ENCODE assay signal across 11 cellular contexts in genomic region chr10:112461029-112461887, GRCh38. TPM values are rescaled to one million over a fixed set of nuclear protein-coding genes. Genes with fewer than 3 reads are reported as not detected.
DNase-seq lines count a peak whose midpoint lies in the region; ATAC-seq, FAIRE-seq and TF ChIP-seq lines count a peak whose summit lies in the region.
"Had no signal": no experiment of that assay in that cellular context is flagged by ENCODE, and none has a peak within 500 bp of the region (broad histone marks: within the 10 kb centered on the region; RNA-seq: fewer than 3 reads in every experiment).

No MANE protein-coding gene starts in this region.

- no peak overlapping the region for H3K4me2 ChIP-seq in hepatocyte

- peaks cover 60% of the 10 kb centered on the region for H3K36me3 Mint-ChIP-seq in activated T-cell treated with anti-CD3 and anti-CD28 coated beads, Interleukin-2, amount 50 U/mL, for 24 hours (ENCODE audit: low read depth)
- peaks cover 15 to 41% (median 22%) of the 10 kb centered on the region in 3 donors for H3K36me3 Mint-ChIP-seq in naive thymus-derived CD8-positive, alpha-beta T cell

- BruUV-seq in A673 (replicated peaks; lab: Mats Ljungman, UMichigan): no TSS peak

- H4K20me1 ChIP-seq in hepatocyte (ENCODE audit: insufficient read depth, poor library complexity, severe bottlenecking): no peaks in the 10 kb centered on the region

- no peak overlapping the region for H3K4me3 Mint-ChIP-seq in activated T-cell treated with anti-CD3 and anti-CD28 coated beads, Interleukin-2, amount 50 U/mL, for 24 hours
- H3K4me3 Mint-ChIP-seq in naive thymus-derived CD8-positive, alpha-beta T cell: no peak overlapping the region
- H3K4me3 Mint-ChIP-seq: T-helper 17 cell had no signal

- POLR2A ChIA-PET in A673 (lab: Charles Lee; ENCODE audit: low non-redundant PET): interaction anchor here (0.6 kb wide), 2 partner anchors 24 to 982 kb away, joined by 3 to 13 read pairs; no protein-coding TSS in a partner anchor
- POLR2A ChIA-PET in naive thymus-derived CD8-positive, alpha-beta T cell (lab: Charles Lee): no interaction called here

- H3K4me1 ChIP-seq in A673 (ENCODE audit: insufficient read depth, low read length, poor library complexity, severe bottlenecking) (no peaks in the 10 kb centered on the region), hepatocyte (ENCODE audit: insufficient read depth) (no peaks in the 10 kb centered on the region)
- H3K4me1 ChIP-seq: upper lobe of left lung had no signal

- CTCF ChIA-PET in A673 (lab: Charles Lee): no interaction called here

- DNase-seq in A673 (ENCODE audit: low spot score) (peak; percentile 62), GM12892 (ENCODE audit: insufficient read length) (no peak), fibroblast of pulmonary artery (ENCODE audit: low read depth) (peak; percentile 84), hepatocyte (ENCODE audit: low spot score) (no peak), NCI-H1092 (lab: John Stamatoyannopoulos, UW) (no peak)
- no peak for DNase-seq in activated T-cell treated with anti-CD3 and anti-CD28 coated beads, Interleukin-2, amount 50 U/mL, for 24 hours
- DNase-seq in naive thymus-derived CD8-positive, alpha-beta T cell: no peak
- no peak for DNase-seq in activated effector memory CD4-positive, alpha-beta T cell treated with Interleukin-2 at 50 U/mL for 16 hours
- DNase-seq: T-helper 17 cell, upper lobe of left lung had no signal

- peaks cover 8% of the 10 kb centered on the region for H3K79me2 ChIP-seq in hepatocyte

- intact Hi-C loops in A673 (cut with micrococcal nuclease; ENCODE audit: unreplicated experiment): no loop called here

- peaks cover 17% of the 10 kb centered on the region for H3K36me3 ChIP-seq in A673 (ENCODE audit: insufficient read depth, low read length, poor library complexity, severe bottlenecking)
- H3K36me3 ChIP-seq in hepatocyte (replicated peaks; ENCODE audit: insufficient read depth, low read depth): peaks cover 10% of the 10 kb centered on the region

- H3K27me3 ChIP-seq in A673 (replicated peaks; ENCODE audit: insufficient read depth, low read depth, low read length, poor library complexity) (no peaks in the 10 kb centered on the region), hepatocyte (no peaks in the 10 kb centered on the region)
- H3K27me3 ChIP-seq: upper lobe of left lung had no signal

- peak; percentile 33 for FAIRE-seq in GM12892 (lab: Jason Lieb, UNC)

- no peak overlapping the region for H2AFZ ChIP-seq in hepatocyte

- H3K4me3 ChIP-seq in A673 (ENCODE audit: low read depth, low read length, poor library complexity, severe bottlenecking) (no peak overlapping the region), fibroblast of pulmonary artery (replicated peaks; ENCODE audit: low read depth, low read length) (no peak overlapping the region), hepatocyte (no peak overlapping the region)
- H3K4me3 ChIP-seq: skin epidermis, upper lobe of left lung had no signal

- TF ChIP-seq POLR2A in GM12892 (IDR thresholded peaks at IDR 0.05; ENCODE audit: low read depth, low read length): no peak

- H3K27ac ChIP-seq in A673 (ENCODE audit: low read depth, low read length, poor library complexity, severe bottlenecking) (peak overlapping the region; percentile 81), hepatocyte (no peak overlapping the region)
- H3K27ac ChIP-seq: skin epidermis, upper lobe of left lung had no signal

- H3K9me3 ChIP-seq in A673 (ENCODE audit: low read depth, low read length, poor library complexity, severe bottlenecking) (no peaks in the 10 kb centered on the region), hepatocyte (ENCODE audit: low read depth) (no peaks in the 10 kb centered on the region)
- H3K9me3 ChIP-seq: upper lobe of left lung had no signal

- WGBS in hepatocyte (ENCODE audit: low lambda C conversion rate, missing lambda C conversion rate): 100% methylated on average over 4 of the region's 4 CpGs

- peaks cover 5% of the 10 kb centered on the region for H3K9me3 Mint-ChIP-seq in activated T-cell treated with anti-CD3 and anti-CD28 coated beads, Interleukin-2, amount 50 U/mL, for 24 hours
- H3K9me3 Mint-ChIP-seq in naive thymus-derived CD8-positive, alpha-beta T cell: no peaks in the 10 kb centered on the region

- no peaks in the 10 kb centered on the region for H3K9me2 ChIP-seq in hepatocyte (replicated peaks; ENCODE audit: insufficient read depth)

- TF ChIP-seq CTCF in A673 (conservative IDR thresholded peaks at IDR 0.05; ENCODE audit: low read depth, low read length) (no peak), fibroblast of pulmonary artery (IDR thresholded peaks at IDR 0.05; ENCODE audit: low read length, missing control alignments) (no peak), hepatocyte (IDR thresholded peaks at IDR 0.05; ENCODE audit: poor library complexity) (no peak)

- H3K27ac Mint-ChIP-seq in activated T-cell treated with anti-CD3 and anti-CD28 coated beads, Interleukin-2, amount 50 U/mL, for 24 hours: peak overlapping the region; percentile 95
- H3K27ac Mint-ChIP-seq in naive thymus-derived CD8-positive, alpha-beta T cell: peak overlapping the region in 2 of 10 donors; percentile 60 to 74
- H3K27ac Mint-ChIP-seq: T-helper 17 cell had no signal

- no peak for ATAC-seq in naive thymus-derived CD8-positive, alpha-beta T cell
- ATAC-seq: T-helper 17 cell had no signal

- H3K4me1 Mint-ChIP-seq in activated T-cell treated with anti-CD3 and anti-CD28 coated beads, Interleukin-2, amount 50 U/mL, for 24 hours (ENCODE audit: low read depth): peaks cover 34% of the 10 kb centered on the region
- H3K4me1 Mint-ChIP-seq in naive thymus-derived CD8-positive, alpha-beta T cell: peaks cover 2 to 11% (median 7%) of the 10 kb centered on the region in 4 donors

- H3K27me3 Mint-ChIP-seq in activated T-cell treated with anti-CD3 and anti-CD28 coated beads, Interleukin-2, amount 50 U/mL, for 24 hours: no peaks in the 10 kb centered on the region
- H3K27me3 Mint-ChIP-seq in naive thymus-derived CD8-positive, alpha-beta T cell: no peaks in the 10 kb centered on the region
- H3K27me3 Mint-ChIP-seq: T-helper 17 cell had no signal

RNA-seq across cellular contexts. Expression of gene VTI1A, which starts 14.2 kb away (rescaled TPM):
- total RNA-seq in A673 (2021) (36.1 and 38.7 TPM in 2 replicates), hepatocyte (31.1 and 39.8 TPM in 2 replicates)
- polyA plus RNA-seq in GM12892 (2012; ENCODE audit: missing spikeins): 16.7 TPM
- total RNA-seq in naive thymus-derived CD8-positive, alpha-beta T cell: 10 to 100 TPM; 41.2 to 42.7 TPM
- 10 to 100 TPM; 24.4 to 30.2 (median 26.2) TPM for polyA plus RNA-seq in naive thymus-derived CD8-positive, alpha-beta T cell
- polyA plus RNA-seq in hepatocyte: 20.4 and 26.2 TPM in 2 replicates

RNA-seq across cellular contexts. Expression of gene ZDHHC6, which starts 14.5 kb away (rescaled TPM):
- total RNA-seq in A673 (2021): 34.8 and 38.8 TPM in 2 replicates
- polyA plus RNA-seq in GM12892 (2012; ENCODE audit: missing spikeins): 38.1 TPM
- total RNA-seq in naive thymus-derived CD8-positive, alpha-beta T cell: 10 to 100 TPM; 54.8 to 62.0 TPM
- 10 to 100 TPM; 27.5 to 34.8 (median 31.6) TPM for polyA plus RNA-seq in naive thymus-derived CD8-positive, alpha-beta T cell
- 33.0 and 56.4 TPM in 2 replicates for total RNA-seq in hepatocyte
- 31.7 and 44.2 TPM in 2 replicates for polyA plus RNA-seq in hepatocyte

Comparison
In these comparisons a context has a peak if more than half of its experiments do, and no peak if none do; other contexts are left out.
1. DNase-seq: peak in A673 (single experiment) and fibroblast of pulmonary artery (single experiment); none in GM12892 (single experiment), activated T-cell treated with anti-CD3 and anti-CD28 coated beads, Interleukin-2, amount 50 U/mL, for 24 hours (single experiment), naive thymus-derived CD8-positive, alpha-beta T cell (0 of 10), hepatocyte (single experiment), NCI-H1092 (single experiment) and activated effector memory CD4-positive, alpha-beta T cell treated with Interleukin-2 at 50 U/mL for 16 hours (single experiment).